ENCODE assay signal across 8 cellular contexts in the genomic region with DNA sequence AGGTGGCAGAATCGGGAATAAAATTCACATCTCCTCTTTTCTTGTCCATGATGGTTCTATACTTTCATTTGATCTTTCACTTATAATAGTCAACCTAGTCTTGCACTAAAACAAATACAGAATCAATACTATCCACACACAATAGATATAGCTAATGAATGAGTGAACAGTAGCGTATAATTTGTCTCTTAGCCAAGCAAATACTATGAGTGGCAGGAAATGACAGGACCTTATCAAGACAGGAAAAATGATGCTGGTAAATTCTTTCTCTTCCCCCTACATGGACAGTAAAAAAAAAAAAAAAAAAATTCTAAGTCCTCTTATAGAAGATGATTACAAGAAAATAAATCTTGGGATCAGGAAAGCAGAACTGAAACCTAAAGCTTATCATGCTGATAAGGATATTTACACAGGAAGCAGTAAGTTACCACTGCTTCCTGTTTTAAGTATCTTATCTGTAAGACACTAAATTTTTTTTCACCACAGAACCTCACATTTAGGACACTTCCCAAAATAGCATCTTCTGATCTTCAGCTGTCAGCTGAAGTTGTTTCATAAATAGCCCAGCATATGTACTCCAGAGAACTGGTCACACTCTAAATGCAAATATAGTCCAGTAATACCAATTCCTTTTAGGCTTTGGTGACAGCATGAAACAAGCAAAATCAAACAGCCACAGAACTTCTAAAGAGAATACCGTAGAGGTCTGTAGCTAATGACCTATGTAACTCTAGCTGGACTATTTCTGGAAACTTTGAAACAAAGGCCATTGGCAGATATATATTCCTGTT. TPM values are rescaled to one million over a fixed set of nuclear protein-coding genes. Genes with fewer than 3 reads are reported as not detected.
A peak's percentile ranks its signal among the peaks of the same experiment; 100 is the strongest.
DNase-seq lines count a peak whose midpoint lies in the region; ATAC-seq, FAIRE-seq and TF ChIP-seq lines count a peak whose summit lies in the region.

No MANE protein-coding gene starts in this region.

- intact Hi-C loops in posterior cingulate gyrus (cut with DNase I), result no loop called here

- DNase-seq in MV-4-11 (lab: John Stamatoyannopoulos, UW) (peak; percentile 100), cerebellar cortex (ENCODE audit: low spot score) (peak; percentile 20), progenitor cell of endocrine pancreas (ENCODE audit: low spot score, unreplicated experiment) (no peak), frontal cortex (ENCODE audit: low spot score in 2 of 2) (no peak), posterior cingulate gyrus (no peak), globus pallidus (ENCODE audit: low spot score) (no peak)

- no peak overlapping the region for H3K4me3 Mint-ChIP-seq in progenitor cell of endocrine pancreas (ENCODE audit: low read depth)

- H3K36me3 Mint-ChIP-seq in progenitor cell of endocrine pancreas (ENCODE audit: insufficient read depth), result peaks cover 32% of the 10 kb centered on the region

- peaks cover 20% of the 10 kb centered on the region for H3K9me3 Mint-ChIP-seq in progenitor cell of endocrine pancreas (ENCODE audit: low read depth)

- TF ChIP-seq CTCF in progenitor cell of endocrine pancreas (IDR thresholded peaks at IDR 0.05; ENCODE audit: unreplicated experiment), result no peak

- peaks cover 33% of the 10 kb centered on the region for H3K4me1 Mint-ChIP-seq in progenitor cell of endocrine pancreas (ENCODE audit: low read depth)

- no peak for FAIRE-seq in frontal cortex (lab: Jason Lieb, UNC)

- ATAC-seq in GM18520 (IDR thresholded peaks at IDR 0.05; ENCODE audit: unreplicated experiment), result peak; percentile 97
- peak; percentile 97 for ATAC-seq in HG02588 (IDR thresholded peaks at IDR 0.05; ENCODE audit: unreplicated experiment)

- no peaks in the 10 kb centered on the region for H3K27me3 Mint-ChIP-seq in progenitor cell of endocrine pancreas

- H3K27ac Mint-ChIP-seq in progenitor cell of endocrine pancreas, result peak overlapping the region; percentile 46

RNA-seq across cellular contexts. Expression of gene IRS1, which starts 27.0 kb away (rescaled TPM):
- total RNA-seq in progenitor cell of endocrine pancreas, result 17.1 and 20.5 TPM in 2 replicates
- 11.8 TPM for total RNA-seq in frontal cortex

Comparison
In these comparisons a context has a peak if more than half of its experiments do, and no peak if none do; other contexts are left out.
1. DNase-seq: peak in MV-4-11 (single experiment) and cerebellar cortex (single experiment); none in progenitor cell of endocrine pancreas (single experiment), frontal cortex (0 of 2), posterior cingulate gyrus (0 of 10) and globus pallidus (single experiment).